In the genomic region with DNA sequence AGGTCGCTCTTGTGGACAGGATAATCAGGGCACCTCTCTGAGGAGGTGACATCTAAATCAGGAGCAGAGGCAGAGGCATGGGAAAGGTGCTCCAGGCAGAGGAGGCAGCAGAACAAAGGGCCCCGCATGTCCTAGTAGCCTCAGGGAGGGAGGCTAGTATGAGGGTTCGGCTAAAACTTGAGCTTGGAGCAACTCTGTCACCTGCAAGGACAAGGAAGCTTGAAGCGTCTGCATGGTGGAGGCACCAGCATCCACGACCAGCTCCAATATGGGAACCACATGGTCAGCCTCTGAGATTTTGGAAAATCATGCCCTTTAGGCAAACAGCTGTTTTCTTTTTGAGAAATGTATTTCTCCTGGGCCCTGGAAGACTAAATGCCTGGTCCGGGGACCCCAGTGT, we compare ENCODE assay signal across 7 cellular contexts.
"Had no signal": no experiment of that assay in that cellular context is flagged by ENCODE, and none has a peak within 500 bp of the region (broad histone marks: within the 10 kb centered on the region; RNA-seq: fewer than 3 reads in every experiment).

No MANE protein-coding gene starts in this region.

- H3K4me3 Mint-ChIP-seq: GM23338 had no signal

- FAIRE-seq: HTR-8/SVneo, K562 had no signal

- H3K4me3 ChIP-seq: GM23338, K562 had no signal

- H3K27ac Mint-ChIP-seq: GM23338 had no signal

- H2AFZ ChIP-seq: GM23338 had no signal

- DNase-seq: H7, HCEC 1CT, IMR-90, KG1 had no signal

- H3K4me2 ChIP-seq: GM23338 had no signal

- H3K9me3 Mint-ChIP-seq: GM23338 had no signal
